ENCODE assay signal across 17 cellular contexts in the genomic region with DNA sequence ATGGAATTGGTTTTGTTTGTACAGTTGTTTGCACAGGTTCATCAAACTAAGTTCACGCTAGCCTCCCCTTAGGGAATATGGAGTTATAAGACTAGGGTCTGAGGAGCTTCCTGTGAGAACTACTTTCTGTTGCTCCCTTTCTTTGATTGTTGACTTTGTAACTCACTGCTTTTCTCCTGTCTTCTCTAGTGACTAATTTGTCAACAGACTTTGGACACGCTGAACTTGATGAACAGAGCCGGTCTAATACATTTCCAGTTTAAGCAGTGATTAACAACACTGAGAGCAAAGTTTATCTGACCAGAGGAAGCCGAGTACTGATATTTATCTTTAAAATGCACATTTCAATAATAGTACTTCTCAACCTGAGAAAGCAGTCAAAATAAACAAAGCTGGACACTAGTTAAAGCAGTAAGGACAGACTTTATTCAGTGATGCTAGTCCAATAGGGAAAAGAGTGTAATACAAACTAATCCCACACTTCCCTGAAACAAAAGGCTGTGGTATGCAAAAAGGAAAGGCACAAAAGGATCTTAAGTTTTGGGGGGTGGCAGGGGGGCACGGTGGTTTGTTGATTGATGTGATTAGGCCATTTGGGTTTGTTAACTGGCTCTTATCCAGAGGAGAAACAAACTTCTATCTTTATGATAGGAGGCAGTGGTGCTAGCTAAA. TPM values are rescaled to one million over a fixed set of nuclear protein-coding genes. Genes with fewer than 3 reads are reported as not detected.
DNase-seq lines count a peak whose midpoint lies in the region; ATAC-seq and TF ChIP-seq lines count a peak whose summit lies in the region.
"Had no signal": no experiment of that assay in that cellular context is flagged by ENCODE, and none has a peak within 500 bp of the region (broad histone marks: within the 10 kb centered on the region; RNA-seq: fewer than 3 reads in every experiment).

No MANE protein-coding gene starts in this region.

- no peaks in the 10 kb centered on the region for H3K9me3 ChIP-seq in Caco-2
- H3K9me3 ChIP-seq in endodermal cell (ENCODE audit: control insufficient read depth, low read length): peaks cover 22% of the 10 kb centered on the region
- H3K9me3 ChIP-seq in naive thymus-derived CD4-positive, alpha-beta T cell (ENCODE audit: control insufficient read depth in 2 of 3, low read length in 3 of 3): no peaks in the 10 kb centered on the region

- no peak overlapping the region for H3K4me3 ChIP-seq in Caco-2 (ENCODE audit: low read depth, low read length)
- peak overlapping the region; percentile 33 for H3K4me3 ChIP-seq in endodermal cell (ENCODE audit: low read length)
- H3K4me3 ChIP-seq in naive thymus-derived CD4-positive, alpha-beta T cell (ENCODE audit: low read length): no peak overlapping the region
- H3K4me3 ChIP-seq: BLaER1 had no signal

- H3K36me3 ChIP-seq in Caco-2 (ENCODE audit: control insufficient read depth, insufficient read depth, low read length) (no peaks in the 10 kb centered on the region), endodermal cell (ENCODE audit: control insufficient read depth, insufficient read depth, low read length) (no peaks in the 10 kb centered on the region)
- peaks cover 0 to 7% (median 0%) of the 10 kb centered on the region in 3 experiments for H3K36me3 ChIP-seq in naive thymus-derived CD4-positive, alpha-beta T cell (ENCODE audit: control insufficient read depth in 2 of 3, insufficient read depth in 3 of 3, low read length in 3 of 3)
- H3K36me3 ChIP-seq: BLaER1 had no signal

- peak in 1 of 2 experiments; percentile 22 for DNase-seq in Caco-2
- peak; percentile 44 for DNase-seq in NCI-H146 (lab: John Stamatoyannopoulos, UW)
- no peak for DNase-seq in endodermal cell
- DNase-seq in naive thymus-derived CD4-positive, alpha-beta T cell: no peak
- DNase-seq in GM10248 (ENCODE audit: extremely low spot score): no peak
- DNase-seq in COLO668 (lab: John Stamatoyannopoulos, UW; ENCODE audit: unreplicated experiment): no peak
- no peak for DNase-seq in 8988T
- DNase-seq in hypothalamus (lab: John Stamatoyannopoulos, UW): no peak
- DNase-seq: activated CD4-positive, alpha-beta T cell treated with anti-CD3 and anti-CD28 coated beads, Interleukin-2, amount 50 U/mL, for 48 hours; aorta; effector CD4-positive, alpha-beta T cell; foreskin fibroblast; NCI-H187; SHP77; stimulated activated CD4-positive, alpha-beta T cell treated with anti-CD3 and anti-CD28 coated beads, Interleukin-2, amount 100 ng/mL, for 24 hours had no signal

- ATAC-seq in naive thymus-derived CD4-positive, alpha-beta T cell: no peak

- H3K4me3 Mint-ChIP-seq in Caco-2 (ENCODE audit: unreplicated experiment) (peak overlapping the region; percentile 31), endodermal cell (no peak overlapping the region)
- H3K4me3 Mint-ChIP-seq in naive thymus-derived CD4-positive, alpha-beta T cell: peak overlapping the region in 1 of 10 donors; percentile 56

- POLR2A ChIA-PET in Caco-2 (lab: Charles Lee): interaction anchor here (1.0 kb wide), 1 partner anchor 29 kb away, joined by 5 read pairs; the partner anchor contains the start of gene HSD17B11
- POLR2A ChIA-PET in naive thymus-derived CD4-positive, alpha-beta T cell (lab: Charles Lee): interaction anchor here (4.8 kb wide), 1 partner anchor 29 kb away, joined by 53 read pairs; the partner anchor contains the start of gene HSD17B11
- POLR2A ChIA-PET in GM10248 (lab: Yijun Ruan, JAX): interaction anchor here (0.5 kb wide), 1 partner anchor 52 kb away, joined by 4 read pairs; no protein-coding TSS in a partner anchor

- H3K4me1 ChIP-seq in Caco-2 (peaks cover 13% of the 10 kb centered on the region), endodermal cell (ENCODE audit: control insufficient read depth, insufficient read depth, low read length) (peaks cover 4% of the 10 kb centered on the region)
- peaks cover 17% of the 10 kb centered on the region in 2 donors for H3K4me1 ChIP-seq in naive thymus-derived CD4-positive, alpha-beta T cell (ENCODE audit: control insufficient read depth in 2 of 2, insufficient read depth in 2 of 2, low read length in 2 of 2)

- WGBS in endodermal cell (ENCODE audit: insufficient coverage in 1 of 2, insufficient read length in 1 of 2), 2 experiments: 78 to 89% methylated on average over 3 to 5 of the region's 5 CpGs

- H3K27ac ChIP-seq in endodermal cell (ENCODE audit: low read depth, low read length): no peak overlapping the region
- no peak overlapping the region for H3K27ac ChIP-seq in naive thymus-derived CD4-positive, alpha-beta T cell (ENCODE audit: low read depth, low read length)
- H3K27ac ChIP-seq: BLaER1, KMS-11 had no signal

- H3K27ac Mint-ChIP-seq in Caco-2 (ENCODE audit: unreplicated experiment) (no peak overlapping the region), endodermal cell (no peak overlapping the region)
- H3K27ac Mint-ChIP-seq in naive thymus-derived CD4-positive, alpha-beta T cell: peak overlapping the region in 7 of 9 donors; percentile 22 to 99 (median 62)

- H3K9me3 Mint-ChIP-seq in Caco-2 (ENCODE audit: unreplicated experiment): no peaks in the 10 kb centered on the region
- H3K9me3 Mint-ChIP-seq in endodermal cell: peaks cover 27% of the 10 kb centered on the region
- H3K9me3 Mint-ChIP-seq in naive thymus-derived CD4-positive, alpha-beta T cell: peaks cover 0 to 2% (median 0%) of the 10 kb centered on the region in 11 donors

- intact Hi-C loops in Caco-2 (cut with micrococcal nuclease; ENCODE audit: unreplicated experiment): no loop called here
- intact Hi-C loops in naive thymus-derived CD4-positive, alpha-beta T cell (cut with micrococcal nuclease): loop anchor here in 1 of 2 donors (5.0 to 10.0 kb wide), 3 partner anchors 415 to 1878 kb away; partner anchors contain the start of gene PPM1K

- H3K4me1 Mint-ChIP-seq in Caco-2 (ENCODE audit: low read depth, unreplicated experiment): peaks cover 13% of the 10 kb centered on the region
- H3K4me1 Mint-ChIP-seq in endodermal cell: peaks cover 22% of the 10 kb centered on the region
- H3K4me1 Mint-ChIP-seq in naive thymus-derived CD4-positive, alpha-beta T cell: peaks cover 14 to 46% (median 35%) of the 10 kb centered on the region in 7 donors

- H3K27me3 Mint-ChIP-seq in Caco-2 (ENCODE audit: insufficient read depth, unreplicated experiment) (no peaks in the 10 kb centered on the region), endodermal cell (ENCODE audit: insufficient read depth) (no peaks in the 10 kb centered on the region)
- H3K27me3 Mint-ChIP-seq in naive thymus-derived CD4-positive, alpha-beta T cell: no peaks in the 10 kb centered on the region

- no TSS peak for BruUV-seq in Caco-2 (replicated peaks; lab: Mats Ljungman, UMichigan)

- CTCF ChIA-PET in Caco-2 (lab: Charles Lee) (no interaction called here), GM10248 (lab: Yijun Ruan, JAX) (interaction anchor here (1.1 to 1.8 kb wide), 5 partner anchors 12 to 79 kb away, joined by 3 to 4 read pairs (median 4); no protein-coding TSS in a partner anchor)
- CTCF ChIA-PET in naive thymus-derived CD4-positive, alpha-beta T cell (lab: Charles Lee): no interaction called here

- H3K27me3 ChIP-seq in Caco-2 (replicated peaks; ENCODE audit: control insufficient read depth, insufficient read depth, low read length) (no peaks in the 10 kb centered on the region), endodermal cell (ENCODE audit: control insufficient read depth, insufficient read depth, low read length, poor library complexity, severe bottlenecking) (no peaks in the 10 kb centered on the region)
- no peaks in the 10 kb centered on the region for H3K27me3 ChIP-seq in naive thymus-derived CD4-positive, alpha-beta T cell (ENCODE audit: control insufficient read depth in 2 of 2, insufficient read depth in 2 of 2, low read length in 2 of 2)
- H3K27me3 ChIP-seq: BLaER1 had no signal

- TF ChIP-seq CTCF in Caco-2 (IDR thresholded peaks at IDR 0.05; ENCODE audit: insufficient read depth in 1 of 2, low read depth in 1 of 2, low read length in 1 of 2, severe bottlenecking in 1 of 2, unreplicated experiment in 1 of 2): no peak
- no peak for TF ChIP-seq CTCF in endodermal cell (conservative IDR thresholded peaks at IDR 0.05)
- TF ChIP-seq CTCF in GM10248 (IDR thresholded peaks at IDR 0.05; ENCODE audit: control extremely low read depth, extremely low read depth, low read depth, missing control alignments): no peak

- no peak overlapping the region for H3K9ac ChIP-seq in endodermal cell (ENCODE audit: extremely low read depth, low read length, poor library complexity, severe bottlenecking)
- H3K9ac ChIP-seq: BLaER1, KMS-11 had no signal

- peaks cover 4% of the 10 kb centered on the region for H3K36me3 Mint-ChIP-seq in Caco-2 (ENCODE audit: insufficient read depth, unreplicated experiment)
- H3K36me3 Mint-ChIP-seq in endodermal cell (ENCODE audit: low read depth): no peaks in the 10 kb centered on the region
- H3K36me3 Mint-ChIP-seq in naive thymus-derived CD4-positive, alpha-beta T cell: no peaks in the 10 kb centered on the region

RNA-seq across cellular contexts. Expression of gene NUDT9, which starts 2.7 kb away (rescaled TPM):
- 27.9 and 28.7 TPM in 2 replicates for total RNA-seq in Caco-2 (2022)
- 10 to 100 TPM; 23.2 to 28.6 TPM for total RNA-seq in endodermal cell
- 24.5 TPM for polyA plus RNA-seq in endodermal cell (2013, experiment 1 of 2)
- polyA plus RNA-seq in endodermal cell (2013, experiment 2 of 2): 21.6 TPM
- total RNA-seq in naive thymus-derived CD4-positive, alpha-beta T cell: 10 to 100 TPM in 4 of 5 experiments, 1 to 10 TPM in 1; 9.7 to 18.1 (median 10.5) TPM
- 10 to 100 TPM; 21.1 to 22.8 TPM for polyA plus RNA-seq in naive thymus-derived CD4-positive, alpha-beta T cell

RNA-seq across cellular contexts. Expression of gene HSD17B11, which starts 28.7 kb away (rescaled TPM):
- total RNA-seq in Caco-2 (2022) (39.3 and 42.8 TPM in 2 replicates), endodermal cell (10 to 100 TPM; 18.3 to 22.7 TPM)
- polyA plus RNA-seq in endodermal cell (2013, experiment 1 of 2): 36.7 TPM
- 30.2 TPM for polyA plus RNA-seq in endodermal cell (2013, experiment 2 of 2)
- total RNA-seq in naive thymus-derived CD4-positive, alpha-beta T cell: 10 to 100 TPM; 34.3 to 74.4 (median 61.0) TPM
- 10 to 100 TPM; 75.0 to 76.2 TPM for polyA plus RNA-seq in naive thymus-derived CD4-positive, alpha-beta T cell

Comparison
In these comparisons a context has a peak if more than half of its experiments do, and no peak if none do; other contexts are left out.
1. H3K27ac Mint-ChIP-seq: peak in naive thymus-derived CD4-positive, alpha-beta T cell (7 of 9); none in Caco-2 (single experiment) and endodermal cell (single experiment).